Comparison of ENCODE assay signal across 2 cellular contexts in the genomic region with DNA sequence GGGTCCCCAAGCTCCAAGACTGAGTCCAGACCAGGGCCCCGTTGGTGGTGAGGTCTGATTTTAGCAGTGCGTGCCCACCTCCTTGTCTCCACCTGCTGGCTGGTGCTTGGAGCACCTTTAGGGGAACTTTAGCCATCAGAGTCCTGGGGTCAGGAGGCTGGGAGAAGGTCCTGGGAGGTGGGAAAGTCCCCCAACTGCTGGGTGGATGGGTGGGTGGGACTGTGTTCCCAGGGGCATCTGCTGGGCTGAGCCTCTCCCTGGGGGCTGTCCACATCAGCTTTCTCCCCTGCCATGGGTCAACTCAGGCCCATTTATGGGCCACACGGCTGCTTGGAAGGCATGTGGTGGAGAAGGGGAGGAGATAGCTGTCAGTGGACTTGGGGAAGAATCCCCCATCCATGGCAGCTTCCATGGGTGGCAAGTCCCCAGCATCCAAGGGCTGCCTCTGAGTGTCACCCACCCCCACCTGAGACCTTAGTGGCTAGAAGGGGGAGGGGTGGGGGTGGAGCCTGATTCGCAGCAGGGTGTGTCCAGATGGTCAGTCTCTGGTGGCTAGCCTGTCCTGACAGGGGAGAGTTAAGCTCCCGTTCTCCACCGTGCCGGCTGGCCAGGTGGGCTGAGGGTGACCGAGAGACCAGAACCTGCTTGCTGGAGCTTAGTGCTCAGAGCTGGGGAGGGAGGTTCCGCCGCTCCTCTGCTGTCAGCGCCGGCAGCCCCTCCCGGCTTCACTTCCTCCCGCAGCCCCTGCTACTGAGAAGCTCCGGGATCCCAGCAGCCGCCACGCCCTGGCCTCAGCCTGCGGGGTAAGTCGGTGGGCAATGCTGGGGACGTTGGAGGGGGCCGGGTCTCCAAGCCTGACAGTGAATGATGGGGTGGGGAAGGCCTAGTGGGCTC.
TF ChIP-seq lines count a peak whose summit lies in the region.

A gene with protein sequence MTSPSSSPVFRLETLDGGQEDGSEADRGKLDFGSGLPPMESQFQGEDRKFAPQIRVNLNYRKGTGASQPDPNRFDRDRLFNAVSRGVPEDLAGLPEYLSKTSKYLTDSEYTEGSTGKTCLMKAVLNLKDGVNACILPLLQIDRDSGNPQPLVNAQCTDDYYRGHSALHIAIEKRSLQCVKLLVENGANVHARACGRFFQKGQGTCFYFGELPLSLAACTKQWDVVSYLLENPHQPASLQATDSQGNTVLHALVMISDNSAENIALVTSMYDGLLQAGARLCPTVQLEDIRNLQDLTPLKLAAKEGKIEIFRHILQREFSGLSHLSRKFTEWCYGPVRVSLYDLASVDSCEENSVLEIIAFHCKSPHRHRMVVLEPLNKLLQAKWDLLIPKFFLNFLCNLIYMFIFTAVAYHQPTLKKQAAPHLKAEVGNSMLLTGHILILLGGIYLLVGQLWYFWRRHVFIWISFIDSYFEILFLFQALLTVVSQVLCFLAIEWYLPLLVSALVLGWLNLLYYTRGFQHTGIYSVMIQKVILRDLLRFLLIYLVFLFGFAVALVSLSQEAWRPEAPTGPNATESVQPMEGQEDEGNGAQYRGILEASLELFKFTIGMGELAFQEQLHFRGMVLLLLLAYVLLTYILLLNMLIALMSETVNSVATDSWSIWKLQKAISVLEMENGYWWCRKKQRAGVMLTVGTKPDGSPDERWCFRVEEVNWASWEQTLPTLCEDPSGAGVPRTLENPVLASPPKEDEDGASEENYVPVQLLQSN (plus strand): TSS at position 541 of the 894 bp plus-strand sequence. CDS start 2,098 bp downstream, outside the sequence.

TF ChIP-seq in K562, 482 proteins besides CTCF, POLR2A, EP300 and RAD21 (continued from another document and continues in another):
- TF ChIP-seq, protein P1, sequence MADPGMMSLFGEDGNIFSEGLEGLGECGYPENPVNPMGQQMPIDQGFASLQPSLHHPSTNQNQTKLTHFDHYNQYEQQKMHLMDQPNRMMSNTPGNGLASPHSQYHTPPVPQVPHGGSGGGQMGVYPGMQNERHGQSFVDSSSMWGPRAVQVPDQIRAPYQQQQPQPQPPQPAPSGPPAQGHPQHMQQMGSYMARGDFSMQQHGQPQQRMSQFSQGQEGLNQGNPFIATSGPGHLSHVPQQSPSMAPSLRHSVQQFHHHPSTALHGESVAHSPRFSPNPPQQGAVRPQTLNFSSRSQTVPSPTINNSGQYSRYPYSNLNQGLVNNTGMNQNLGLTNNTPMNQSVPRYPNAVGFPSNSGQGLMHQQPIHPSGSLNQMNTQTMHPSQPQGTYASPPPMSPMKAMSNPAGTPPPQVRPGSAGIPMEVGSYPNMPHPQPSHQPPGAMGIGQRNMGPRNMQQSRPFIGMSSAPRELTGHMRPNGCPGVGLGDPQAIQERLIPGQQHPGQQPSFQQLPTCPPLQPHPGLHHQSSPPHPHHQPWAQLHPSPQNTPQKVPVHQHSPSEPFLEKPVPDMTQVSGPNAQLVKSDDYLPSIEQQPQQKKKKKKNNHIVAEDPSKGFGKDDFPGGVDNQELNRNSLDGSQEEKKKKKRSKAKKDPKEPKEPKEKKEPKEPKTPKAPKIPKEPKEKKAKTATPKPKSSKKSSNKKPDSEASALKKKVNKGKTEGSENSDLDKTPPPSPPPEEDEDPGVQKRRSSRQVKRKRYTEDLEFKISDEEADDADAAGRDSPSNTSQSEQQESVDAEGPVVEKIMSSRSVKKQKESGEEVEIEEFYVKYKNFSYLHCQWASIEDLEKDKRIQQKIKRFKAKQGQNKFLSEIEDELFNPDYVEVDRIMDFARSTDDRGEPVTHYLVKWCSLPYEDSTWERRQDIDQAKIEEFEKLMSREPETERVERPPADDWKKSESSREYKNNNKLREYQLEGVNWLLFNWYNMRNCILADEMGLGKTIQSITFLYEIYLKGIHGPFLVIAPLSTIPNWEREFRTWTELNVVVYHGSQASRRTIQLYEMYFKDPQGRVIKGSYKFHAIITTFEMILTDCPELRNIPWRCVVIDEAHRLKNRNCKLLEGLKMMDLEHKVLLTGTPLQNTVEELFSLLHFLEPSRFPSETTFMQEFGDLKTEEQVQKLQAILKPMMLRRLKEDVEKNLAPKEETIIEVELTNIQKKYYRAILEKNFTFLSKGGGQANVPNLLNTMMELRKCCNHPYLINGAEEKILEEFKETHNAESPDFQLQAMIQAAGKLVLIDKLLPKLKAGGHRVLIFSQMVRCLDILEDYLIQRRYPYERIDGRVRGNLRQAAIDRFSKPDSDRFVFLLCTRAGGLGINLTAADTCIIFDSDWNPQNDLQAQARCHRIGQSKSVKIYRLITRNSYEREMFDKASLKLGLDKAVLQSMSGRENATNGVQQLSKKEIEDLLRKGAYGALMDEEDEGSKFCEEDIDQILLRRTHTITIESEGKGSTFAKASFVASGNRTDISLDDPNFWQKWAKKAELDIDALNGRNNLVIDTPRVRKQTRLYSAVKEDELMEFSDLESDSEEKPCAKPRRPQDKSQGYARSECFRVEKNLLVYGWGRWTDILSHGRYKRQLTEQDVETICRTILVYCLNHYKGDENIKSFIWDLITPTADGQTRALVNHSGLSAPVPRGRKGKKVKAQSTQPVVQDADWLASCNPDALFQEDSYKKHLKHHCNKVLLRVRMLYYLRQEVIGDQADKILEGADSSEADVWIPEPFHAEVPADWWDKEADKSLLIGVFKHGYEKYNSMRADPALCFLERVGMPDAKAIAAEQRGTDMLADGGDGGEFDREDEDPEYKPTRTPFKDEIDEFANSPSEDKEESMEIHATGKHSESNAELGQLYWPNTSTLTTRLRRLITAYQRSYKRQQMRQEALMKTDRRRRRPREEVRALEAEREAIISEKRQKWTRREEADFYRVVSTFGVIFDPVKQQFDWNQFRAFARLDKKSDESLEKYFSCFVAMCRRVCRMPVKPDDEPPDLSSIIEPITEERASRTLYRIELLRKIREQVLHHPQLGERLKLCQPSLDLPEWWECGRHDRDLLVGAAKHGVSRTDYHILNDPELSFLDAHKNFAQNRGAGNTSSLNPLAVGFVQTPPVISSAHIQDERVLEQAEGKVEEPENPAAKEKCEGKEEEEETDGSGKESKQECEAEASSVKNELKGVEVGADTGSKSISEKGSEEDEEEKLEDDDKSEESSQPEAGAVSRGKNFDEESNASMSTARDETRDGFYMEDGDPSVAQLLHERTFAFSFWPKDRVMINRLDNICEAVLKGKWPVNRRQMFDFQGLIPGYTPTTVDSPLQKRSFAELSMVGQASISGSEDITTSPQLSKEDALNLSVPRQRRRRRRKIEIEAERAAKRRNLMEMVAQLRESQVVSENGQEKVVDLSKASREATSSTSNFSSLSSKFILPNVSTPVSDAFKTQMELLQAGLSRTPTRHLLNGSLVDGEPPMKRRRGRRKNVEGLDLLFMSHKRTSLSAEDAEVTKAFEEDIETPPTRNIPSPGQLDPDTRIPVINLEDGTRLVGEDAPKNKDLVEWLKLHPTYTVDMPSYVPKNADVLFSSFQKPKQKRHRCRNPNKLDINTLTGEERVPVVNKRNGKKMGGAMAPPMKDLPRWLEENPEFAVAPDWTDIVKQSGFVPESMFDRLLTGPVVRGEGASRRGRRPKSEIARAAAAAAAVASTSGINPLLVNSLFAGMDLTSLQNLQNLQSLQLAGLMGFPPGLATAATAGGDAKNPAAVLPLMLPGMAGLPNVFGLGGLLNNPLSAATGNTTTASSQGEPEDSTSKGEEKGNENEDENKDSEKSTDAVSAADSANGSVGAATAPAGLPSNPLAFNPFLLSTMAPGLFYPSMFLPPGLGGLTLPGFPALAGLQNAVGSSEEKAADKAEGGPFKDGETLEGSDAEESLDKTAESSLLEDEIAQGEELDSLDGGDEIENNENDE (IDR thresholded peaks at IDR 0.05; ENCODE audit: low read depth, low read length) = no peak
- TF ChIP-seq SMAD1 (IDR thresholded peaks at IDR 0.05; ENCODE audit: low read depth, low read length, partially characterized antibody) (no peak), NEUROD1 (IDR thresholded peaks at IDR 0.05; ENCODE audit: borderline replicate concordance, low read depth, low read length, partially characterized antibody) (no peak), TFAM (CRISPR knock-in tag; conservative IDR thresholded peaks at IDR 0.05) (no peak), DPF2 (IDR thresholded peaks at IDR 0.05) (0 out of 2 replicates have a peak, but pooled peaks have one; percentile 15), POLR2AphosphoS2 (IDR thresholded peaks at IDR 0.05; ENCODE audit: low read length) (no peak), SMARCB1 (IDR thresholded peaks at IDR 0.05; ENCODE audit: insufficient read length, low read depth) (no peak)

TF ChIP-seq in HepG2, 621 proteins besides CTCF, POLR2A, EP300 and RAD21 (continued from another document and continues in another):
- TF ChIP-seq, protein P2, sequence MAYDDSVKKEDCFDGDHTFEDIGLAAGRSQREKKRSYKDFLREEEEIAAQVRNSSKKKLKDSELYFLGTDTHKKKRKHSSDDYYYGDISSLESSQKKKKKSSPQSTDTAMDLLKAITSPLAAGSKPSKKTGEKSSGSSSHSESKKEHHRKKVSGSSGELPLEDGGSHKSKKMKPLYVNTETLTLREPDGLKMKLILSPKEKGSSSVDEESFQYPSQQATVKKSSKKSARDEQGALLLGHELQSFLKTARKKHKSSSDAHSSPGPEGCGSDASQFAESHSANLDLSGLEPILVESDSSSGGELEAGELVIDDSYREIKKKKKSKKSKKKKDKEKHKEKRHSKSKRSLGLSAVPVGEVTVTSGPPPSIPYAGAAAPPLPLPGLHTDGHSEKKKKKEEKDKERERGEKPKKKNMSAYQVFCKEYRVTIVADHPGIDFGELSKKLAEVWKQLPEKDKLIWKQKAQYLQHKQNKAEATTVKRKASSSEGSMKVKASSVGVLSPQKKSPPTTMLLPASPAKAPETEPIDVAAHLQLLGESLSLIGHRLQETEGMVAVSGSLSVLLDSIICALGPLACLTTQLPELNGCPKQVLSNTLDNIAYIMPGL (CRISPR knock-in tag; IDR thresholded peaks at IDR 0.05; ENCODE audit: borderline replicate concordance in 1 of 2, low read depth in 1 of 2) = peak in 1 of 2 experiments; percentile 61; a peak in 1 of 4 replicates
- TF ChIP-seq GLI4 (CRISPR knock-in tag; IDR thresholded peaks at IDR 0.05; ENCODE audit: borderline replicate concordance) = 0 out of 2 replicates have a peak, but pooled peaks have one; percentile 40
- peak; percentile 67; the same call in 1 of the 2 replicates for TF ChIP-seq TGIF2 (CRISPR knock-in tag; IDR thresholded peaks at IDR 0.05)
- no peak; the same call in 1 of the 2 replicates for TF ChIP-seq ZNF776 (CRISPR knock-in tag; IDR thresholded peaks at IDR 0.05)
- TF ChIP-seq TCF12 (IDR thresholded peaks at IDR 0.05) = no peak
- no peak for TF ChIP-seq TCF12 (CRISPR knock-in tag; IDR thresholded peaks at IDR 0.05)
- peak; percentile 35; the same call in 1 of the 2 replicates for TF ChIP-seq SALL1 (CRISPR knock-in tag; IDR thresholded peaks at IDR 0.05)
- no peak for TF ChIP-seq EED (CRISPR knock-in tag; IDR thresholded peaks at IDR 0.05)
- no peak for TF ChIP-seq ZNF160 (CRISPR knock-in tag; IDR thresholded peaks at IDR 0.05)
- TF ChIP-seq ZNF234 (CRISPR knock-in tag; conservative IDR thresholded peaks at IDR 0.05) = no peak
- TF ChIP-seq PHF5A (CRISPR knock-in tag; IDR thresholded peaks at IDR 0.05; ENCODE audit: low read depth, unreplicated experiment) = no peak
- no peak for TF ChIP-seq ZNF616 (CRISPR knock-in tag; IDR thresholded peaks at IDR 0.05; ENCODE audit: low read depth)
- TF ChIP-seq ONECUT2 (CRISPR knock-in tag; IDR thresholded peaks at IDR 0.05) = no peak
- TF ChIP-seq YEATS2 (CRISPR knock-in tag; IDR thresholded peaks at IDR 0.05; ENCODE audit: borderline replicate concordance) = peak; percentile 14; the same call in 1 of the 2 replicates
- TF ChIP-seq MAF1 (CRISPR knock-in tag; IDR thresholded peaks at IDR 0.05; ENCODE audit: borderline replicate concordance) = no peak
- no peak for TF ChIP-seq PTBP1 (IDR thresholded peaks at IDR 0.05; ENCODE audit: low read depth, low read length, poor library complexity, severe bottlenecking)
- TF ChIP-seq ZNF264 (CRISPR knock-in tag; IDR thresholded peaks at IDR 0.05) = no peak
- no peak for TF ChIP-seq ZNF75D (CRISPR knock-in tag; IDR thresholded peaks at IDR 0.05; ENCODE audit: borderline replicate concordance)
- TF ChIP-seq, protein P3, sequence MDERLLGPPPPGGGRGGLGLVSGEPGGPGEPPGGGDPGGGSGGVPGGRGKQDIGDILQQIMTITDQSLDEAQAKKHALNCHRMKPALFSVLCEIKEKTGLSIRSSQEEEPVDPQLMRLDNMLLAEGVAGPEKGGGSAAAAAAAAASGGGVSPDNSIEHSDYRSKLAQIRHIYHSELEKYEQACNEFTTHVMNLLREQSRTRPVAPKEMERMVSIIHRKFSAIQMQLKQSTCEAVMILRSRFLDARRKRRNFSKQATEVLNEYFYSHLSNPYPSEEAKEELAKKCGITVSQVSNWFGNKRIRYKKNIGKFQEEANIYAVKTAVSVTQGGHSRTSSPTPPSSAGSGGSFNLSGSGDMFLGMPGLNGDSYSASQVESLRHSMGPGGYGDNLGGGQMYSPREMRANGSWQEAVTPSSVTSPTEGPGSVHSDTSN (CRISPR knock-in tag; IDR thresholded peaks at IDR 0.05) = no peak
- TF ChIP-seq, protein P4, sequence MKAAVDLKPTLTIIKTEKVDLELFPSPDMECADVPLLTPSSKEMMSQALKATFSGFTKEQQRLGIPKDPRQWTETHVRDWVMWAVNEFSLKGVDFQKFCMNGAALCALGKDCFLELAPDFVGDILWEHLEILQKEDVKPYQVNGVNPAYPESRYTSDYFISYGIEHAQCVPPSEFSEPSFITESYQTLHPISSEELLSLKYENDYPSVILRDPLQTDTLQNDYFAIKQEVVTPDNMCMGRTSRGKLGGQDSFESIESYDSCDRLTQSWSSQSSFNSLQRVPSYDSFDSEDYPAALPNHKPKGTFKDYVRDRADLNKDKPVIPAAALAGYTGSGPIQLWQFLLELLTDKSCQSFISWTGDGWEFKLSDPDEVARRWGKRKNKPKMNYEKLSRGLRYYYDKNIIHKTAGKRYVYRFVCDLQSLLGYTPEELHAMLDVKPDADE (CRISPR knock-in tag; IDR thresholded peaks at IDR 0.05) = no peak
- TF ChIP-seq, protein P5, sequence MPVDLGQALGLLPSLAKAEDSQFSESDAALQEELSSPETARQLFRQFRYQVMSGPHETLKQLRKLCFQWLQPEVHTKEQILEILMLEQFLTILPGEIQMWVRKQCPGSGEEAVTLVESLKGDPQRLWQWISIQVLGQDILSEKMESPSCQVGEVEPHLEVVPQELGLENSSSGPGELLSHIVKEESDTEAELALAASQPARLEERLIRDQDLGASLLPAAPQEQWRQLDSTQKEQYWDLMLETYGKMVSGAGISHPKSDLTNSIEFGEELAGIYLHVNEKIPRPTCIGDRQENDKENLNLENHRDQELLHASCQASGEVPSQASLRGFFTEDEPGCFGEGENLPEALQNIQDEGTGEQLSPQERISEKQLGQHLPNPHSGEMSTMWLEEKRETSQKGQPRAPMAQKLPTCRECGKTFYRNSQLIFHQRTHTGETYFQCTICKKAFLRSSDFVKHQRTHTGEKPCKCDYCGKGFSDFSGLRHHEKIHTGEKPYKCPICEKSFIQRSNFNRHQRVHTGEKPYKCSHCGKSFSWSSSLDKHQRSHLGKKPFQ (CRISPR knock-in tag; IDR thresholded peaks at IDR 0.05; ENCODE audit: insufficient replicate concordance) = no peak
- TF ChIP-seq AKAP8 (CRISPR knock-in tag; IDR thresholded peaks at IDR 0.05) = no peak
- TF ChIP-seq, protein P6, sequence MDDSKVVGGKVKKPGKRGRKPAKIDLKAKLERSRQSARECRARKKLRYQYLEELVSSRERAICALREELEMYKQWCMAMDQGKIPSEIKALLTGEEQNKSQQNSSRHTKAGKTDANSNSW (CRISPR knock-in tag; IDR thresholded peaks at IDR 0.05; ENCODE audit: borderline replicate concordance) = no peak
- TF ChIP-seq SPEN (CRISPR knock-in tag; IDR thresholded peaks at IDR 0.05; ENCODE audit: low read depth) = 0 out of 2 replicates have a peak, but pooled peaks have one; percentile 0
- no peak for TF ChIP-seq MEIS2 (CRISPR knock-in tag; IDR thresholded peaks at IDR 0.05)
- no peak for TF ChIP-seq ZSCAN9 (CRISPR knock-in tag; IDR thresholded peaks at IDR 0.05; ENCODE audit: borderline replicate concordance)
- TF ChIP-seq, protein P7, sequence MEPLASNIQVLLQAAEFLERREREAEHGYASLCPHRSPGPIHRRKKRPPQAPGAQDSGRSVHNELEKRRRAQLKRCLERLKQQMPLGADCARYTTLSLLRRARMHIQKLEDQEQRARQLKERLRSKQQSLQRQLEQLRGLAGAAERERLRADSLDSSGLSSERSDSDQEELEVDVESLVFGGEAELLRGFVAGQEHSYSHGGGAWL (CRISPR knock-in tag; IDR thresholded peaks at IDR 0.05) = no peak
